1 cellular context compared by ENCODE assay signal in genomic region chr19:47095707-47096704, GRCh38.
A peak's percentile ranks its signal among the peaks of the same experiment; 100 is the strongest.
TF ChIP-seq lines count a peak whose summit lies in the region.

No MANE protein-coding gene starts in this region.

TF ChIP-seq in HepG2, 621 proteins besides CTCF, POLR2A, EP300 and RAD21 (continues in another document):
- TF ChIP-seq SKIL (CRISPR knock-in tag; IDR thresholded peaks at IDR 0.05; ENCODE audit: borderline replicate concordance) = peak; percentile 97
- TF ChIP-seq LBX2 (CRISPR knock-in tag; IDR thresholded peaks at IDR 0.05; ENCODE audit: borderline replicate concordance) = no peak
- TF ChIP-seq KDM5B (CRISPR knock-in tag; IDR thresholded peaks at IDR 0.05; ENCODE audit: borderline replicate concordance) = peak; percentile 76; the same call in 1 of the 2 replicates
- 0 out of 2 replicates have a peak, but pooled peaks have one; percentile 42 for TF ChIP-seq E2F5 (CRISPR knock-in tag; conservative IDR thresholded peaks at IDR 0.05)
- no peak for TF ChIP-seq MLXIP (CRISPR knock-in tag; IDR thresholded peaks at IDR 0.05; ENCODE audit: borderline replicate concordance)
- no peak for TF ChIP-seq PAX8 (CRISPR knock-in tag; IDR thresholded peaks at IDR 0.05; ENCODE audit: borderline replicate concordance)
- no peak for TF ChIP-seq ZNF615 (CRISPR knock-in tag; IDR thresholded peaks at IDR 0.05; ENCODE audit: borderline replicate concordance)
- no peak; the same call in 1 of the 2 replicates for TF ChIP-seq ZNF703 (CRISPR knock-in tag; IDR thresholded peaks at IDR 0.05; ENCODE audit: borderline replicate concordance)
- TF ChIP-seq NR2F2 (IDR thresholded peaks at IDR 0.05; ENCODE audit: borderline replicate concordance, low read depth) = peak; percentile 98
- TF ChIP-seq MAF1 (CRISPR knock-in tag; IDR thresholded peaks at IDR 0.05; ENCODE audit: borderline replicate concordance) = 0 out of 2 replicates have a peak, but pooled peaks have one; percentile 34
- no peak for TF ChIP-seq ZNF225 (CRISPR knock-in tag; IDR thresholded peaks at IDR 0.05)
- no peak for TF ChIP-seq ZNF567 (CRISPR knock-in tag; IDR thresholded peaks at IDR 0.05; ENCODE audit: borderline replicate concordance)
- TF ChIP-seq SMAD9 (CRISPR knock-in tag; IDR thresholded peaks at IDR 0.05) = no peak
- TF ChIP-seq ELF1 (CRISPR knock-in tag; IDR thresholded peaks at IDR 0.05) = no peak; the same call in 1 of the 2 replicates
- no peak for TF ChIP-seq ZNF484 (CRISPR knock-in tag; IDR thresholded peaks at IDR 0.05; ENCODE audit: borderline replicate concordance, low read depth)
- TF ChIP-seq REL (CRISPR knock-in tag; conservative IDR thresholded peaks at IDR 0.05) = 0 out of 2 replicates have a peak, but pooled peaks have one; percentile 70
- TF ChIP-seq ZNF256 (CRISPR knock-in tag; conservative IDR thresholded peaks at IDR 0.05) = peak; percentile 41; the same call in 1 of the 2 replicates
- TF ChIP-seq SAP130 (CRISPR knock-in tag; IDR thresholded peaks at IDR 0.05; ENCODE audit: low read depth) = peak; percentile 97
- no peak for TF ChIP-seq ZNF468 (CRISPR knock-in tag; IDR thresholded peaks at IDR 0.05)
- TF ChIP-seq ZNF746 (CRISPR knock-in tag; IDR thresholded peaks at IDR 0.05) = peak; percentile 95
- TF ChIP-seq HINFP (CRISPR knock-in tag; IDR thresholded peaks at IDR 0.05; ENCODE audit: low read depth) = peak; percentile 82
- TF ChIP-seq ELK4 (CRISPR knock-in tag; IDR thresholded peaks at IDR 0.05; ENCODE audit: borderline replicate concordance) = no peak
- no peak for TF ChIP-seq NBN (conservative IDR thresholded peaks at IDR 0.05)
- peak; percentile 89 for TF ChIP-seq PPARG (CRISPR knock-in tag; conservative IDR thresholded peaks at IDR 0.05)
- no peak for TF ChIP-seq NPAS2 (CRISPR knock-in tag; IDR thresholded peaks at IDR 0.05; ENCODE audit: borderline replicate concordance)
- TF ChIP-seq ZFP91 (CRISPR knock-in tag; IDR thresholded peaks at IDR 0.05; ENCODE audit: borderline replicate concordance) = peak; percentile 85; the same call in 1 of the 2 replicates
- 0 out of 2 replicates have a peak, but pooled peaks have one; percentile 59 for TF ChIP-seq NR0B2 (CRISPR knock-in tag; IDR thresholded peaks at IDR 0.05)
- TF ChIP-seq ZNF589 (CRISPR knock-in tag; conservative IDR thresholded peaks at IDR 0.05) = peak; percentile 76; the same call in 1 of the 2 replicates
- peak; percentile 95 for TF ChIP-seq ARID5B (CRISPR knock-in tag; IDR thresholded peaks at IDR 0.05)
- no peak for TF ChIP-seq HOXA7 (CRISPR knock-in tag; IDR thresholded peaks at IDR 0.05)
- peak; percentile 55; the same call in 1 of the 2 replicates for TF ChIP-seq ETV5 (CRISPR knock-in tag; IDR thresholded peaks at IDR 0.05; ENCODE audit: borderline replicate concordance)
- TF ChIP-seq NAIF1 (CRISPR knock-in tag; IDR thresholded peaks at IDR 0.05; ENCODE audit: borderline replicate concordance) = 0 out of 2 replicates have a peak, but pooled peaks have one; percentile 33
- TF ChIP-seq JDP2 (CRISPR knock-in tag; IDR thresholded peaks at IDR 0.05; ENCODE audit: borderline replicate concordance) = no peak; the same call in 1 of the 2 replicates
- TF ChIP-seq ZIK1 (CRISPR knock-in tag; IDR thresholded peaks at IDR 0.05; ENCODE audit: borderline replicate concordance, low read depth) = no peak
- TF ChIP-seq EZH2 (conservative IDR thresholded peaks at IDR 0.05; ENCODE audit: low read depth, low read length) = no peak
- TF ChIP-seq ATF4 (CRISPR knock-in tag; IDR thresholded peaks at IDR 0.05) = peak in 1 of 2 experiments; percentile 78; a peak in 2 of 4 replicates
- peak; percentile 88 for TF ChIP-seq PRDM10 (CRISPR knock-in tag; IDR thresholded peaks at IDR 0.05; ENCODE audit: low read depth)
- no peak for TF ChIP-seq PHF5A (CRISPR knock-in tag; IDR thresholded peaks at IDR 0.05; ENCODE audit: low read depth, unreplicated experiment)
- TF ChIP-seq ZNF557 (CRISPR knock-in tag; IDR thresholded peaks at IDR 0.05) = no peak
